ENCODE assay signal across 11 cellular contexts in genomic region chr10:49761201-49761788, GRCh38. TPM values are rescaled to one million over a fixed set of nuclear protein-coding genes. Genes with fewer than 3 reads are reported as not detected.
DNase-seq lines count a peak whose midpoint lies in the region; ATAC-seq and TF ChIP-seq lines count a peak whose summit lies in the region.
"Had no signal": no experiment of that assay in that cellular context is flagged by ENCODE, and none has a peak within 500 bp of the region (broad histone marks: within the 10 kb centered on the region; RNA-seq: fewer than 3 reads in every experiment).

No MANE protein-coding gene starts in this region.

- H3K9me3 ChIP-seq in heart left ventricle: peaks cover 0 to 4% (median 0%) of the 10 kb centered on the region in 12 donors
- H3K9me3 ChIP-seq: upper lobe of right lung had no signal

- intact Hi-C loops in heart left ventricle (cut with DNase I) (no loop called here), cardiac septum (cut with DNase I) (no loop called here)

- no peak overlapping the region for H3K27ac ChIP-seq in heart left ventricle
- H3K27ac ChIP-seq in VCaP: peak overlapping the region; percentile 88
- H3K27ac ChIP-seq: skin epidermis, upper lobe of right lung had no signal

- H3K9me3 Mint-ChIP-seq in immature natural killer cell: no peaks in the 10 kb centered on the region
- H3K9me3 Mint-ChIP-seq in type B pancreatic cell: peaks cover 1% of the 10 kb centered on the region

- 20 to 22% (median 21%) methylated on average over 15 to 16 of the region's 16 CpGs for WGBS in heart left ventricle, 4 donors

- no peak for ATAC-seq in heart left ventricle
- ATAC-seq in GM21737 (IDR thresholded peaks at IDR 0.05; ENCODE audit: unreplicated experiment): no peak

- TF ChIP-seq CTCF in heart left ventricle (IDR thresholded peaks at IDR 0.05) (no peak), VCaP (conservative IDR thresholded peaks at IDR 0.05) (no peak), type B pancreatic cell (conservative IDR thresholded peaks at IDR 0.05) (no peak)

- TF ChIP-seq POLR2A in heart left ventricle (IDR thresholded peaks at IDR 0.05): no peak

- DNase-seq in heart left ventricle (no peak), cardiac septum (ENCODE audit: low spot score) (no peak), immature natural killer cell (no peak), type B pancreatic cell (ENCODE audit: extremely low spot score, unreplicated experiment) (no peak), NCI-H446 treated with DMSO at 0.1 percent for 48 hours (lab: John Stamatoyannopoulos, UW) (no peak)
- DNase-seq in activated CD8-positive, alpha-beta memory T cell treated with anti-CD3 and anti-CD28 coated beads, Interleukin-2, amount 50 U/mL, for 48 hours: no peak
- DNase-seq: NCI-H524 treated with DMSO at 0.1 percent for 48 hours, upper lobe of right lung had no signal

- H3K4me3 ChIP-seq in heart left ventricle: peak overlapping the region in 9 of 12 donors; percentile 44 to 68 (median 59)

- H3K27ac Mint-ChIP-seq in immature natural killer cell (no peak overlapping the region), type B pancreatic cell (no peak overlapping the region)

- peaks cover 5 to 9% of the 10 kb centered on the region in 2 donors for H3K4me1 Mint-ChIP-seq in immature natural killer cell
- no peaks in the 10 kb centered on the region for H3K4me1 Mint-ChIP-seq in type B pancreatic cell (ENCODE audit: unreplicated experiment)

- H3K4me3 Mint-ChIP-seq in immature natural killer cell (peak overlapping the region in 4 of 5 donors; percentile 10 to 44 (median 36)), type B pancreatic cell (peak overlapping the region; percentile 75)

- H3K27me3 ChIP-seq in heart left ventricle: peaks cover 0 to 47% (median 14%) of the 10 kb centered on the region in 9 donors

- no peaks in the 10 kb centered on the region for H3K36me3 ChIP-seq in heart left ventricle
- H3K36me3 ChIP-seq: upper lobe of right lung had no signal

- H3K36me3 Mint-ChIP-seq in immature natural killer cell (peaks cover 0 to 3% (median 0%) of the 10 kb centered on the region in 3 donors), type B pancreatic cell (no peaks in the 10 kb centered on the region)

- peaks cover 0 to 10% (median 0%) of the 10 kb centered on the region in 12 donors for H3K4me1 ChIP-seq in heart left ventricle
- H3K4me1 ChIP-seq: upper lobe of right lung had no signal

- H3K27me3 Mint-ChIP-seq in immature natural killer cell (ENCODE audit: low read depth in 3 of 3): peaks cover 3 to 20% (median 6%) of the 10 kb centered on the region in 3 donors
- H3K27me3 Mint-ChIP-seq in type B pancreatic cell: peaks cover 15% of the 10 kb centered on the region

RNA-seq across cellular contexts. Expression of gene OGDHL, which starts 0.8 kb away (rescaled TPM):
- total RNA-seq in heart left ventricle: 10 to 100 TPM in 1 of 9 donors, 1 to 10 TPM in 7, under 1 TPM in 1; 0.49 to 11.3 (median 1.5) TPM
- 1 to 10 TPM in 1 of 2 donors, under 1 TPM in 1; 0.18 to 2.1 TPM for polyA plus RNA-seq in heart left ventricle
- total RNA-seq in cardiac septum: 11.5 TPM
- polyA plus RNA-seq in immature natural killer cell: not detected
- total RNA-seq in type B pancreatic cell (ENCODE audit: low replicate concordance): 12.3 and 15.6 TPM in 2 replicates
